ENCODE assay signal across 8 cellular contexts in the genomic region with DNA sequence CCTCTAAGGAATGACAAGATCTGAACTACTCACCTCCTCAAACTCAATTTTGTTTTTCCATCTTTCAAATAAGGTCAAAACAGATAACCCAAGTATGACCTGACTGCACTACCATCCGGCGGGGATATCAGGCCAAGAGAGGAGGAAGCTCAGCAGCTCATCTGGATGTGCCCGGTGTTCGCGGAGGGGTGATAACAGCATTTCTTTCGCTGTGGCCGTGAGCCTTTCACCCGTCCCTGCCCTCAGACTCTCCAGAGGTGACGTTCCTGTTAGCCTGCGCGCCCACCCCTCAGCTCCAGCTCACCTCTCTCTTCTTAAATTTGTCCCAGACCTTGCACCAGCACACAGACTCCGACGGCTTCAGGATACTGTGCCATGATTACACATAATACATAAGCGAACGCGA. TPM values are rescaled to one million over a fixed set of nuclear protein-coding genes. Genes with fewer than 3 reads are reported as not detected.
DNase-seq lines count a peak whose midpoint lies in the region; ATAC-seq and TF ChIP-seq lines count a peak whose summit lies in the region.

No MANE protein-coding gene starts in this region.

- CTCF ChIA-PET in Panc1 (lab: Charles Lee), result no interaction called here

- H3K27me3 Mint-ChIP-seq in immature natural killer cell (ENCODE audit: low read depth in 3 of 3), result peaks cover 5 to 9% (median 8%) of the 10 kb centered on the region in 3 donors

- in situ Hi-C loops in Panc1 (cut with HindIII; ENCODE audit: low pct_unique_long_range_greater_than_20kb, low sequenced_read_pairs), result no loop called here

- H3K27me3 ChIP-seq in Panc1 (ENCODE audit: control insufficient read depth, insufficient read depth, low read length), result no peaks in the 10 kb centered on the region
- no peaks in the 10 kb centered on the region for H3K27me3 ChIP-seq in ascending aorta

- peak overlapping the region; percentile 76 to 98 (median 96) for H3K27ac Mint-ChIP-seq in immature natural killer cell

- H3K4me3 Mint-ChIP-seq in immature natural killer cell, result peak overlapping the region; percentile 85 to 96 (median 94)

- peaks cover 3% of the 10 kb centered on the region; the same call in 1 of the 2 replicates for H3K4me1 ChIP-seq in Panc1 (ENCODE audit: control insufficient read depth, insufficient read depth, low read length)
- H3K4me1 ChIP-seq in ascending aorta, result peaks cover 0 to 26% of the 10 kb centered on the region in 2 donors

- DNase-seq in activated gamma-delta T cell treated with Interleukin-2 at 50 U/mL for 16 hours (peak; percentile 8), activated gamma-delta T cell (lab: John Stamatoyannopoulos, UW) (no peak), Panc1 (ENCODE audit: low read depth, low spot score) (no peak), ascending aorta (ENCODE audit: low spot score in 2 of 2) (no peak), immature natural killer cell (peak in 2 of 3 donors; percentile 36 to 38), DMS79 (lab: John Stamatoyannopoulos, UW) (no peak)
- peak; percentile 33 to 34 for DNase-seq in stimulated activated CD4-positive, alpha-beta T cell treated with anti-CD3 and anti-CD28 coated beads, Interleukin-2, amount 100 ng/mL, for 24 hours

- H3K36me3 ChIP-seq in Panc1 (ENCODE audit: control insufficient read depth, insufficient read depth, low read length) (no peaks in the 10 kb centered on the region; the same call in 1 of the 2 replicates), ascending aorta (no peaks in the 10 kb centered on the region)

- intact Hi-C loops in Panc1 (cut with micrococcal nuclease; ENCODE audit: unreplicated experiment) (no loop called here), ascending aorta (cut with DNase I) (loop anchor here (1.0 to 5.0 kb wide), 3 partner anchors 119 to 235 kb away; a partner anchor contains a TSS)

- H3K36me3 Mint-ChIP-seq in immature natural killer cell, result peaks cover 0 to 10% (median 9%) of the 10 kb centered on the region in 3 donors

- peak overlapping the region; percentile 75 for H3K27ac ChIP-seq in Panc1 (ENCODE audit: low read length)
- peak overlapping the region; percentile 99 to 100 for H3K27ac ChIP-seq in ascending aorta

- H3K9me3 ChIP-seq in Panc1 (ENCODE audit: control insufficient read depth, insufficient read depth, low read depth, low read length) (no peaks in the 10 kb centered on the region), ascending aorta (no peaks in the 10 kb centered on the region)

- H3K4me3 ChIP-seq in Panc1 (ENCODE audit: low read depth in 2 of 2, low read length in 2 of 2), result peak overlapping the region; percentile 80 to 88
- H3K4me3 ChIP-seq in ascending aorta, result peak overlapping the region; percentile 81

- ATAC-seq in HG02885 (IDR thresholded peaks at IDR 0.05; ENCODE audit: poor library complexity, unreplicated experiment) (peak; percentile 17), Panc1 (peak; percentile 13)

- BruUV-seq in Panc1 (replicated peaks; lab: Mats Ljungman, UMichigan), result no TSS peak

- POLR2A ChIA-PET in Panc1 (lab: Charles Lee), result no interaction called here

- TF ChIP-seq CTCF in Panc1 (IDR thresholded peaks at IDR 0.05), result no peak
- no peak for TF ChIP-seq CTCF in ascending aorta (IDR thresholded peaks at IDR 0.05)

- peaks cover 20 to 54% of the 10 kb centered on the region in 2 donors for H3K4me1 Mint-ChIP-seq in immature natural killer cell

- no peaks in the 10 kb centered on the region for H3K9me3 Mint-ChIP-seq in immature natural killer cell

RNA-seq across cellular contexts. Expression of a gene that starts 0.5 kb away (rescaled TPM):
- total RNA-seq in Panc1 (2021; ENCODE audit: unreplicated experiment), result 8.1 TPM
- polyA plus RNA-seq in Panc1 (2012; ENCODE audit: insufficient read length), result 4.2 TPM
- 13.9 TPM for total RNA-seq in ascending aorta
- 1 to 10 TPM in 2 of 3 donors, under 1 TPM in 1; 0.53 to 4.4 (median 2.7) TPM for polyA plus RNA-seq in immature natural killer cell

Comparison
In these comparisons a context has a peak if more than half of its experiments do, and no peak if none do; other contexts are left out.
1. DNase-seq: peak in activated gamma-delta T cell treated with Interleukin-2 at 50 U/mL for 16 hours (single experiment), immature natural killer cell (2 of 3) and stimulated activated CD4-positive, alpha-beta T cell treated with anti-CD3 and anti-CD28 coated beads, Interleukin-2, amount 100 ng/mL, for 24 hours (2 of 2); none in activated gamma-delta T cell (single experiment), Panc1 (single experiment), ascending aorta (0 of 2) and DMS79 (single experiment).